19 cellular contexts compared by ENCODE assay signal in the genomic region with DNA sequence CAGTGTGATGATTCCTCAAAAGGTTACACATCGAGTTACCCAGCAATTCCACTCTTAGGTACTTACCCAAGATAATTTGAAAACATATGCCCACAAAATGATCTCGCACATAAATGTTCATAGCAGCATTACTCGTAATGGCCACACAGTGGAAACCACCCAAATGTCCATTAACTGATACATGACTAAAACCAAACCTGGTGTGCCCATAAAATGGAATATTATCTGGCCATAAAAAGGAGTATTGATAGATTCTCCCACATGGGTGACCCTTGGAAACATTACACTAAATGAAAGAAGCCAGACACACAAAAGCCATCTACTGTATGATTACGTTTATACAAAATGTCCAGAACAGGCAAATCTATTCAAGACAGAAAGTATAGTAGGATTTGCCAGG.
DNase-seq lines count a peak whose midpoint lies in the region; ATAC-seq, FAIRE-seq and TF ChIP-seq lines count a peak whose summit lies in the region.
"Had no signal": no experiment of that assay in that cellular context is flagged by ENCODE, and none has a peak within 500 bp of the region (broad histone marks: within the 10 kb centered on the region; RNA-seq: fewer than 3 reads in every experiment).

No MANE protein-coding gene starts in this region.

- TF ChIP-seq CTCF in epithelial cell of proximal tubule (conservative IDR thresholded peaks at IDR 0.05; ENCODE audit: low read depth, low read length), result peak; percentile 9

- no peaks in the 10 kb centered on the region for H3K27me3 ChIP-seq in MG63

- H3K4me3 ChIP-seq in epithelial cell of proximal tubule (ENCODE audit: low read depth, low read length) (no peak overlapping the region), MG63 (no peak overlapping the region)

- H3K27ac Mint-ChIP-seq in activated naive CD8-positive, alpha-beta T cell treated with anti-CD3 and anti-CD28 coated beads, Interleukin-2, amount 50 U/mL, for 24 hours, result peak overlapping the region; percentile 33
- H3K27ac Mint-ChIP-seq in activated naive CD8-positive, alpha-beta T cell treated with anti-CD3 and anti-CD28 coated beads for 36 hours, result no peak overlapping the region
- H3K27ac Mint-ChIP-seq in stimulated activated memory B cell treated with anti-CD40 and anti-IgM and Interleukin-4, amounts not matched to agents 10 μg/mL and 1 μg/mL and 100 μg/mL, for 72 hours, result peak overlapping the region; percentile 64
- H3K27ac Mint-ChIP-seq: CD14-positive monocyte had no signal

- peaks cover 14% of the 10 kb centered on the region for H3K36me3 Mint-ChIP-seq in activated naive CD8-positive, alpha-beta T cell treated with anti-CD3 and anti-CD28 coated beads, Interleukin-2, amount 50 U/mL, for 24 hours (ENCODE audit: low read depth)
- peaks cover 4% of the 10 kb centered on the region for H3K36me3 Mint-ChIP-seq in activated naive CD8-positive, alpha-beta T cell treated with anti-CD3 and anti-CD28 coated beads for 36 hours
- no peaks in the 10 kb centered on the region for H3K36me3 Mint-ChIP-seq in stimulated activated memory B cell treated with anti-CD40 and anti-IgM and Interleukin-4, amounts not matched to agents 10 μg/mL and 1 μg/mL and 100 μg/mL, for 72 hours
- H3K36me3 Mint-ChIP-seq: CD14-positive monocyte had no signal

- H3K4me1 Mint-ChIP-seq in activated naive CD8-positive, alpha-beta T cell treated with anti-CD3 and anti-CD28 coated beads, Interleukin-2, amount 50 U/mL, for 24 hours, result peaks cover 42% of the 10 kb centered on the region
- H3K4me1 Mint-ChIP-seq in activated naive CD8-positive, alpha-beta T cell treated with anti-CD3 and anti-CD28 coated beads for 36 hours, result peaks cover 16% of the 10 kb centered on the region
- peaks cover 82% of the 10 kb centered on the region for H3K4me1 Mint-ChIP-seq in stimulated activated memory B cell treated with anti-CD40 and anti-IgM and Interleukin-4, amounts not matched to agents 10 μg/mL and 1 μg/mL and 100 μg/mL, for 72 hours

- H3K4me3 Mint-ChIP-seq in activated naive CD8-positive, alpha-beta T cell treated with anti-CD3 and anti-CD28 coated beads, Interleukin-2, amount 50 U/mL, for 24 hours, result no peak overlapping the region
- H3K4me3 Mint-ChIP-seq in activated naive CD8-positive, alpha-beta T cell treated with anti-CD3 and anti-CD28 coated beads for 36 hours, result no peak overlapping the region
- H3K4me3 Mint-ChIP-seq in stimulated activated memory B cell treated with anti-CD40 and anti-IgM and Interleukin-4, amounts not matched to agents 10 μg/mL and 1 μg/mL and 100 μg/mL, for 72 hours, result no peak overlapping the region
- H3K4me3 Mint-ChIP-seq: CD14-positive monocyte had no signal

- peaks cover 2% of the 10 kb centered on the region for H3K36me3 ChIP-seq in MG63

- peaks cover 13% of the 10 kb centered on the region for H3K9me3 Mint-ChIP-seq in activated naive CD8-positive, alpha-beta T cell treated with anti-CD3 and anti-CD28 coated beads, Interleukin-2, amount 50 U/mL, for 24 hours
- H3K9me3 Mint-ChIP-seq in activated naive CD8-positive, alpha-beta T cell treated with anti-CD3 and anti-CD28 coated beads for 36 hours, result peaks cover 8% of the 10 kb centered on the region
- H3K9me3 Mint-ChIP-seq in stimulated activated memory B cell treated with anti-CD40 and anti-IgM and Interleukin-4, amounts not matched to agents 10 μg/mL and 1 μg/mL and 100 μg/mL, for 72 hours, result peaks cover 6% of the 10 kb centered on the region

- H3K27me3 Mint-ChIP-seq in activated naive CD8-positive, alpha-beta T cell treated with anti-CD3 and anti-CD28 coated beads, Interleukin-2, amount 50 U/mL, for 24 hours, result no peaks in the 10 kb centered on the region
- H3K27me3 Mint-ChIP-seq in activated naive CD8-positive, alpha-beta T cell treated with anti-CD3 and anti-CD28 coated beads for 36 hours, result no peaks in the 10 kb centered on the region
- no peaks in the 10 kb centered on the region for H3K27me3 Mint-ChIP-seq in stimulated activated memory B cell treated with anti-CD40 and anti-IgM and Interleukin-4, amounts not matched to agents 10 μg/mL and 1 μg/mL and 100 μg/mL, for 72 hours

- H3K27ac ChIP-seq in caudate nucleus (ENCODE audit: low read depth, low read length), result no peak overlapping the region
- H3K27ac ChIP-seq: 22Rv1 had no signal

- peak; percentile 93 for FAIRE-seq in GM19239 (lab: Jason Lieb, UNC)
- FAIRE-seq: H1 had no signal

- DNase-seq in activated naive CD8-positive, alpha-beta T cell treated with anti-CD3 and anti-CD28 coated beads, Interleukin-2, amount 50 U/mL, for 24 hours, result no peak
- DNase-seq in activated naive CD8-positive, alpha-beta T cell treated with anti-CD3 and anti-CD28 coated beads for 36 hours, result no peak
- DNase-seq in GM19239 (ENCODE audit: insufficient read length, low spot score), result no peak
- DNase-seq in epithelial cell of proximal tubule (ENCODE audit: low read depth), result no peak
- DNase-seq in caudate nucleus (lab: John Stamatoyannopoulos, UW), result no peak
- DNase-seq in MG63, result no peak
- no peak for DNase-seq in SKM-1 treated with dmso at 0.1 percent for 144 hours (lab: John Stamatoyannopoulos, UW; ENCODE audit: unreplicated experiment)
- DNase-seq: Caco-2, DMS53, Kasumi-1, NCI-H1436, NCI-H2029 treated with DMSO at 0.1 percent for 48 hours, NCI-H510A treated with DMSO at 0.1 percent for 48 hours, Right ventricle myocardium superior had no signal

- H3K9me3 ChIP-seq in MG63, result no peaks in the 10 kb centered on the region
- H3K9me3 ChIP-seq: Caco-2 had no signal

- no peak for ATAC-seq in activated naive CD8-positive, alpha-beta T cell treated with anti-CD3 and anti-CD28 coated beads, Interleukin-2, amount 50 U/mL, for 24 hours
- no peak for ATAC-seq in stimulated activated memory B cell treated with anti-CD40 and anti-IgM and Interleukin-4, amounts not matched to agents 10 μg/mL and 1 μg/mL and 100 μg/mL, for 72 hours
- ATAC-seq: Panc1 had no signal
